34 cellular contexts compared by ENCODE assay signal in the genomic region with DNA sequence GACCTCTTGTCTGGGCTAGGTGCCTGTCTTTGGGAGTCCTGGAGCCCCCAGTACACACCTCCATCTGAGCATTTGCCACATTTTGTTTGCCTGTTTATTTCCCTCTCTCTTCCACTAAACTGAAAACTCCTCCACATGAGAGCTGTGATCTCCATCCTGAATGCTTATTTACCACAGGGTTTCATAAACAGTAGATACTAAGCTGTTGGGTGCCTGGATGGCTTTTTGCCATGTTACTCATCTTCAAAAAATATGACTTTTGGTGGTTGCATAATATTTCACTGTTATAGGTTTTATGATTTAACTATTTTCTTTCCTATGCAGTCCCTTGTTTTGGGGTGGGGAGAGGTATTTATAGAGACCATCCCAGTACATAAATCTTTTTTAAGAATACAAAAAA.
A peak's percentile ranks its signal among the peaks of the same experiment; 100 is the strongest.
DNase-seq lines count a peak whose midpoint lies in the region; ATAC-seq and TF ChIP-seq lines count a peak whose summit lies in the region.
"Had no signal": no experiment of that assay in that cellular context is flagged by ENCODE, and none has a peak within 500 bp of the region (broad histone marks: within the 10 kb centered on the region; RNA-seq: fewer than 3 reads in every experiment).

No MANE protein-coding gene starts in this region.

- H3K9me3 Mint-ChIP-seq in endothelial cell (ENCODE audit: unreplicated experiment) (no peaks in the 10 kb centered on the region), endodermal cell (no peaks in the 10 kb centered on the region)
- H3K9me3 Mint-ChIP-seq: activated naive CD4-positive, alpha-beta T cell treated with anti-CD3 and anti-CD28 coated beads, Interleukin-2, amount 50 U/mL, for 72 hours; activated T-helper 17 cell treated with anti-CD3 and anti-CD28 coated beads, Interleukin-2, amount 50 U/mL, for 72 hours had no signal

- H2BK20ac ChIP-seq in IMR-90 (ENCODE audit: low read depth, low read length) = 0 out of 2 replicates have a peak overlapping the region, but pooled peaks have one; percentile 38

- H3K27ac ChIP-seq in IMR-90 (ENCODE audit: insufficient read depth, low read length) = no peak overlapping the region
- peak overlapping the region; percentile 93 for H3K27ac ChIP-seq in mesenchymal stem cell (ENCODE audit: low read length, poor library complexity, severe bottlenecking)
- no peak overlapping the region for H3K27ac ChIP-seq in endodermal cell (ENCODE audit: low read depth, low read length)
- H3K27ac ChIP-seq: coronary artery, thoracic aorta had no signal

- H2BK5ac ChIP-seq in IMR-90 (ENCODE audit: low read depth, low read length, poor library complexity, severe bottlenecking) (no peak overlapping the region), mesenchymal stem cell (ENCODE audit: low read depth, low read length, poor library complexity, severe bottlenecking) (no peak overlapping the region)

- no peaks in the 10 kb centered on the region for H3K4me1 Mint-ChIP-seq in endothelial cell (ENCODE audit: unreplicated experiment)
- H3K4me1 Mint-ChIP-seq in endodermal cell = no peaks in the 10 kb centered on the region
- H3K4me1 Mint-ChIP-seq: activated T-helper 17 cell treated with anti-CD3 and anti-CD28 coated beads, Interleukin-2, amount 50 U/mL, for 72 hours; CD8-positive, alpha-beta memory T cell; stimulated activated naive CD8-positive, alpha-beta T cell treated with anti-CD3 and anti-CD28 coated beads, Interleukin-15, amount 100 ng/mL, for 72 hours; T-helper 17 cell had no signal

- no peak for ATAC-seq in IMR-90 (ENCODE audit: low read depth)
- ATAC-seq: activated CD8-positive, alpha-beta T cell treated with anti-CD3 and anti-CD28 coated beads, Interleukin-2, amount 10 ng/mL, durations not matched to agents 7 days and 5 days; activated naive CD4-positive, alpha-beta T cell treated with anti-CD3 and anti-CD28 coated beads, Interleukin-2, amount 50 U/mL, for 72 hours; activated T-helper 17 cell treated with anti-CD3 and anti-CD28 coated beads, Interleukin-2, amount 50 U/mL, for 72 hours; esophagus mucosa; HepG2; right cardiac atrium; SK-N-SH treated with all-trans-retinoic acid at 6 μM for 48 hours; stimulated activated naive CD8-positive, alpha-beta T cell treated with anti-CD3 and anti-CD28 coated beads, Interleukin-15, amount 100 ng/mL, for 72 hours; T-helper 17 cell had no signal

- H3K9me3 ChIP-seq in IMR-90 (ENCODE audit: control insufficient read depth, insufficient read depth, low read length) (no peaks in the 10 kb centered on the region), mesenchymal stem cell (ENCODE audit: control insufficient read depth, low read length) (no peaks in the 10 kb centered on the region), endodermal cell (ENCODE audit: control insufficient read depth, low read length) (no peaks in the 10 kb centered on the region)
- H3K9me3 ChIP-seq: thoracic aorta had no signal

- H3K27me3 Mint-ChIP-seq in endothelial cell (ENCODE audit: unreplicated experiment) (no peaks in the 10 kb centered on the region), endodermal cell (ENCODE audit: insufficient read depth) (peaks cover 13% of the 10 kb centered on the region)

- H3K23ac ChIP-seq in IMR-90 (ENCODE audit: low read depth, low read length) = no peak overlapping the region
- no peak overlapping the region for H3K23ac ChIP-seq in mesenchymal stem cell (ENCODE audit: low read length in 2 of 2)

- H2BK120ac ChIP-seq in IMR-90 (ENCODE audit: low read depth, low read length) (no peak overlapping the region), mesenchymal stem cell (ENCODE audit: low read depth, low read length) (no peak overlapping the region)

- no TSS peak for BruUV-seq in IMR-90 (replicated peaks; lab: Mats Ljungman, UMichigan)

- H2BK15ac ChIP-seq in IMR-90 (ENCODE audit: low read depth, low read length) = no peak overlapping the region
- no peak overlapping the region for H2BK15ac ChIP-seq in mesenchymal stem cell (ENCODE audit: low read depth, poor library complexity, severe bottlenecking)

- H3K9ac ChIP-seq in IMR-90 (ENCODE audit: low read depth, low read length) (no peak overlapping the region), mesenchymal stem cell (ENCODE audit: low read length) (no peak overlapping the region), endodermal cell (ENCODE audit: extremely low read depth, low read length, poor library complexity, severe bottlenecking) (no peak overlapping the region)

- H2BK12ac ChIP-seq in mesenchymal stem cell (ENCODE audit: low read length in 2 of 2) = no peak overlapping the region

- H3K4me3 Mint-ChIP-seq in endothelial cell (ENCODE audit: unreplicated experiment) (no peak overlapping the region), endodermal cell (no peak overlapping the region)
- H3K4me3 Mint-ChIP-seq: activated CD8-positive, alpha-beta T cell treated with anti-CD3 and anti-CD28 coated beads, Interleukin-2, amount 10 ng/mL, durations not matched to agents 7 days and 5 days; activated T-helper 17 cell treated with anti-CD3 and anti-CD28 coated beads, Interleukin-2, amount 50 U/mL, for 72 hours; CD8-positive, alpha-beta memory T cell; stimulated activated naive CD8-positive, alpha-beta T cell treated with anti-CD3 and anti-CD28 coated beads, Interleukin-15, amount 100 ng/mL, for 72 hours; T-helper 17 cell had no signal

- no peak for TF ChIP-seq RAD21 in IMR-90 (IDR thresholded peaks at IDR 0.05; ENCODE audit: low read length)

- in situ Hi-C loops in IMR-90 (cut with MboI; ENCODE audit: low sequenced_read_pairs) = loop anchor here (5.0 to 25.0 kb wide), 3 partner anchors 50 to 665 kb away; no protein-coding TSS in a partner anchor

- H2AFZ ChIP-seq in IMR-90 (replicated peaks; ENCODE audit: low read length, poor library complexity) (no peak overlapping the region), mesenchymal stem cell (ENCODE audit: low read depth, low read length) (no peak overlapping the region)

- H3K79me1 ChIP-seq in IMR-90 (ENCODE audit: low read depth in 1 of 2, low read length in 2 of 2) (peaks cover 0 to 10% of the 10 kb centered on the region in 2 experiments; a peak in 2 of 4 replicates), mesenchymal stem cell (replicated peaks; ENCODE audit: low read length, poor library complexity, severe bottlenecking) (no peaks in the 10 kb centered on the region)

- POLR2A ChIA-PET in IMR-90 (lab: Charles Lee; ENCODE audit: unreplicated experiment) = no interaction called here

- H4K5ac ChIP-seq in IMR-90 (ENCODE audit: low read depth, low read length) = no peak overlapping the region

- H3K4me2 ChIP-seq in IMR-90 (ENCODE audit: low read depth, low read length) (no peak overlapping the region), mesenchymal stem cell (ENCODE audit: low read length, poor library complexity, severe bottlenecking) (no peak overlapping the region)

- DNase-seq in EH (ENCODE audit: low read depth) (peak; percentile 60), IMR-90 (no peak), endothelial cell (ENCODE audit: low spot score) (no peak), mesenchymal stem cell (no peak), lower leg skin (ENCODE audit: low spot score in 2 of 2) (no peak), kidney glomerular epithelial cell (lab: John Stamatoyannopoulos, UW) (no peak), DMS79 treated with DMSO at 0.1 percent for 48 hours (lab: John Stamatoyannopoulos, UW) (no peak), endodermal cell (no peak)
- DNase-seq: activated CD4-positive, CD25-positive, alpha-beta regulatory T cell treated with anti-CD3 and anti-CD28 coated beads, Interleukin-2, amount 50 U/mL, for 72 hours; activated CD8-positive, alpha-beta T cell treated with anti-CD3 and anti-CD28 coated beads, Interleukin-2, amount 10 ng/mL, durations not matched to agents 7 days and 5 days; aorta; CD8-positive, alpha-beta memory T cell; effector memory CD4-positive, alpha-beta T cell; hypothalamus; Karpas-422; mesendoderm; MV-4-11; NCI-H1436; NCI-H2081; NCI-H345; NCI-H748 treated with DMSO at 0.1 percent for 48 hours; posterior cingulate gyrus; right cardiac atrium; Right ventricle myocardium superior; stimulated activated CD4-positive, alpha-beta T cell treated with anti-CD3 and anti-CD28 coated beads, Interleukin-2, amount 100 ng/mL, for 48 hours; stimulated activated naive CD8-positive, alpha-beta T cell treated with anti-CD3 and anti-CD28 coated beads, Interleukin-15, amount 100 ng/mL, for 72 hours; T-helper 17 cell had no signal

- peaks cover 3% of the 10 kb centered on the region; the same call in 1 of the 2 replicates for H4K20me1 ChIP-seq in IMR-90 (ENCODE audit: insufficient read depth, low read length)

- H3K27me3 ChIP-seq in IMR-90 (ENCODE audit: control insufficient read depth, insufficient read depth, low read length) = no peaks in the 10 kb centered on the region
- H3K27me3 ChIP-seq in mesenchymal stem cell (ENCODE audit: control insufficient read depth in 1 of 2, insufficient read depth in 1 of 2, low read length in 2 of 2) = no peaks in the 10 kb centered on the region
- H3K27me3 ChIP-seq in endodermal cell (ENCODE audit: control insufficient read depth, insufficient read depth, low read length, poor library complexity, severe bottlenecking) = no peaks in the 10 kb centered on the region

- H3K4me1 ChIP-seq in IMR-90 (ENCODE audit: control insufficient read depth, insufficient read depth, low read length) (peaks cover 12% of the 10 kb centered on the region), mesenchymal stem cell (ENCODE audit: control insufficient read depth, insufficient read depth, low read depth, low read length) (peaks cover 14% of the 10 kb centered on the region), endodermal cell (ENCODE audit: control insufficient read depth, insufficient read depth, low read length) (no peaks in the 10 kb centered on the region)

- no peak for TF ChIP-seq POLR2A in IMR-90 (IDR thresholded peaks at IDR 0.05; ENCODE audit: low read depth, low read length)
- no peak for TF ChIP-seq POLR2A in lower leg skin (IDR thresholded peaks at IDR 0.05)

- no peak overlapping the region for H4K8ac ChIP-seq in IMR-90 (ENCODE audit: low read depth in 2 of 2, low read length in 2 of 2)
- no peak overlapping the region for H4K8ac ChIP-seq in mesenchymal stem cell (ENCODE audit: low read length)

- H2AK5ac ChIP-seq in IMR-90 (ENCODE audit: low read depth, low read length) = 0 out of 2 replicates have a peak overlapping the region, but pooled peaks have one; percentile 24
- H2AK5ac ChIP-seq in mesenchymal stem cell (ENCODE audit: low read length, severe bottlenecking) = peak overlapping the region; percentile 91

- H3K36me3 ChIP-seq in IMR-90 (ENCODE audit: control insufficient read depth, insufficient read depth, low read length) (no peaks in the 10 kb centered on the region), mesenchymal stem cell (ENCODE audit: control insufficient read depth in 1 of 2, insufficient read depth in 2 of 2, low read depth in 1 of 2, low read length in 2 of 2) (no peaks in the 10 kb centered on the region), endodermal cell (ENCODE audit: control insufficient read depth, insufficient read depth, low read length) (no peaks in the 10 kb centered on the region)
- H3K36me3 ChIP-seq: thoracic aorta had no signal

- dilution Hi-C loops in IMR-90 (cut with HindIII; ENCODE audit: low sequenced_read_pairs, unreplicated experiment) = no loop called here

- peak overlapping the region; percentile 34; the same call in 1 of the 2 replicates for H3K14ac ChIP-seq in IMR-90 (replicated peaks; ENCODE audit: low read depth, low read length)
- H3K14ac ChIP-seq in mesenchymal stem cell (ENCODE audit: low read length in 2 of 2) = no peak overlapping the region

- H3K9me1 ChIP-seq in IMR-90 (ENCODE audit: insufficient read depth, low read length) = peaks cover 14% of the 10 kb centered on the region

- H3K27ac Mint-ChIP-seq in endothelial cell (ENCODE audit: unreplicated experiment) (peak overlapping the region; percentile 36), endodermal cell (no peak overlapping the region)
- H3K27ac Mint-ChIP-seq: activated CD8-positive, alpha-beta T cell treated with anti-CD3 and anti-CD28 coated beads, Interleukin-2, amount 10 ng/mL, durations not matched to agents 7 days and 5 days; activated naive CD4-positive, alpha-beta T cell treated with anti-CD3 and anti-CD28 coated beads, Interleukin-2, amount 50 U/mL, for 72 hours; activated T-helper 17 cell treated with anti-CD3 and anti-CD28 coated beads, Interleukin-2, amount 50 U/mL, for 72 hours; CD8-positive, alpha-beta memory T cell; stimulated activated naive CD8-positive, alpha-beta T cell treated with anti-CD3 and anti-CD28 coated beads, Interleukin-15, amount 100 ng/mL, for 72 hours; T-helper 17 cell had no signal

- H4K91ac ChIP-seq in IMR-90 (ENCODE audit: insufficient read depth, low read depth, low read length) = no peak overlapping the region
- no peak overlapping the region for H4K91ac ChIP-seq in mesenchymal stem cell (ENCODE audit: low read length)

- no peak overlapping the region for H2AK9ac ChIP-seq in IMR-90 (replicated peaks; ENCODE audit: low read depth, low read length, poor library complexity)

- H3K18ac ChIP-seq in IMR-90 (ENCODE audit: low read depth, low read length) (no peak overlapping the region), mesenchymal stem cell (ENCODE audit: low read depth in 1 of 2, low read length in 2 of 2) (no peak overlapping the region)

- no peak for TF ChIP-seq CTCF in IMR-90 (conservative IDR thresholded peaks at IDR 0.05; ENCODE audit: low read depth, low read length)
- no peak for TF ChIP-seq CTCF in endothelial cell (IDR thresholded peaks at IDR 0.05; ENCODE audit: unreplicated experiment)
- TF ChIP-seq CTCF in lower leg skin (IDR thresholded peaks at IDR 0.05) = no peak
- TF ChIP-seq CTCF in endodermal cell (conservative IDR thresholded peaks at IDR 0.05) = no peak

- no peak overlapping the region for H3K4ac ChIP-seq in IMR-90 (ENCODE audit: low read depth, low read length)
- H3K4ac ChIP-seq in mesenchymal stem cell (ENCODE audit: low read depth in 1 of 2, low read length in 2 of 2) = no peak overlapping the region

- CTCF ChIA-PET in IMR-90 (lab: Yijun Ruan, JAX) = interaction anchor here (1.1 kb wide), 1 partner anchor 39 kb away, joined by 4 read pairs; no protein-coding TSS in a partner anchor

- intact Hi-C loops in IMR-90 (cut with micrococcal nuclease) (no loop called here), lower leg skin (cut with DNase I; ENCODE audit: low total_unique reads) (no loop called here)

- no peaks in the 10 kb centered on the region for H3K36me3 Mint-ChIP-seq in endothelial cell (ENCODE audit: low read depth, unreplicated experiment)
- no peaks in the 10 kb centered on the region for H3K36me3 Mint-ChIP-seq in endodermal cell (ENCODE audit: low read depth)
- H3K36me3 Mint-ChIP-seq: activated naive CD4-positive, alpha-beta T cell treated with anti-CD3 and anti-CD28 coated beads, Interleukin-2, amount 50 U/mL, for 72 hours; CD8-positive, alpha-beta memory T cell had no signal

- no peak overlapping the region for H3K4me3 ChIP-seq in IMR-90 (ENCODE audit: insufficient read depth, low read depth, low read length)
- no peak overlapping the region for H3K4me3 ChIP-seq in mesenchymal stem cell (ENCODE audit: insufficient read depth in 1 of 2, low read depth in 1 of 2, low read length in 2 of 2)
- no peak overlapping the region for H3K4me3 ChIP-seq in lower leg skin (ENCODE audit: low read depth, poor library complexity, severe bottlenecking)
- H3K4me3 ChIP-seq in endodermal cell (ENCODE audit: low read length) = no peak overlapping the region
- H3K4me3 ChIP-seq: coronary artery, thoracic aorta had no signal

- H3K56ac ChIP-seq in IMR-90 (ENCODE audit: extremely low read depth, insufficient read depth, low read length) = no peak overlapping the region
